ENCODE assay signal across 8 cellular contexts in the genomic region with DNA sequence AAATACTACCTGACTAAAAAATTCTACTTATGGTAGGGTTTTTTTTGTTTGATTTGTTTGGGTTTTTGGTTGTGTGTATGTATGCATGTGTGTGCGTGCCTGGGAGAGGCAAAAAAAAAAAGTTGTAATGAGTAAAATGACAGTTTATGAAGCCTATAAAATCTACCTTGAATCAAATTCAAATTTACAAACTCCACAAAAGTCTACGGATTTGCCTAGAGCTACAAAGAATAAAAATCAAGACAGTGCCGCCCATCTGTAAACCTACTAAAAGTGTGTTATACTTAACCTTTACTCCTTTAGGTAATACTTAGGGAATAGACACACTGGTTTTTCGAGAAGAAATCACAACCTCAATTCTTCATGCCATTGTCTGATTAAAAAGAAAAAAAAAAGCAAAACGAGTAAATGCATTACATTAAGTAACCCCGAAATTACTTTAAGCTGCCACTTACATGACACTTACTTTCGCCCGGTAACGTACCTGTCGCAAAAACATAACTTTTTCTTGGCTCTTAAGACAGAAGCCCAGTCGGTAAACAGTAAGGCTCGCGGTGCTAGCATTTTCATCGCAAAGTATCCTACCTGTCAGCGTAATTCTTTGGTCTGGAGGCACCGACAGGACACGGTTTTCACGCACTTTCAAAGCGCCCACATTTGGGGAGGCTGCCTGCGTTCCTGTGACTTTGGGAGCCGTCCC. TPM values are rescaled to one million over a fixed set of nuclear protein-coding genes. Genes with fewer than 3 reads are reported as not detected.
DNase-seq lines count a peak whose midpoint lies in the region; TF ChIP-seq lines count a peak whose summit lies in the region.

No MANE protein-coding gene starts in this region.

- H3K9me3 Mint-ChIP-seq in activated CD4-positive, alpha-beta T cell treated with anti-CD3 and anti-CD28 coated beads, Interleukin-2, amount 10 ng/mL, durations not matched to agents 24 days and 14 days: no peaks in the 10 kb centered on the region
- H3K9me3 Mint-ChIP-seq in activated CD4-positive, alpha-beta memory T cell treated with anti-CD3 and anti-CD28 coated beads, Interleukin-2, amount 10 ng/mL, durations not matched to agents 7 days and 5 days: no peaks in the 10 kb centered on the region

- H3K4me3 ChIP-seq in iPS-20b (ENCODE audit: low read length): peak overlapping the region; percentile 99
- peak overlapping the region; percentile 91 for H3K4me3 ChIP-seq in suprapubic skin

- no peak overlapping the region for H3K27ac ChIP-seq in iPS-20b (ENCODE audit: low read length)
- peak overlapping the region; percentile 96 for H3K27ac ChIP-seq in suprapubic skin

- H3K27ac Mint-ChIP-seq in activated CD4-positive, alpha-beta T cell treated with anti-CD3 and anti-CD28 coated beads, Interleukin-2, amount 10 ng/mL, durations not matched to agents 24 days and 14 days: peak overlapping the region; percentile 8
- no peak overlapping the region for H3K27ac Mint-ChIP-seq in activated CD4-positive, alpha-beta memory T cell treated with anti-CD3 and anti-CD28 coated beads, Interleukin-2, amount 10 ng/mL, durations not matched to agents 7 days and 5 days

- intact Hi-C loops in activated CD4-positive, alpha-beta T cell treated with anti-CD3 and anti-CD28 coated beads, Interleukin-2, amount 10 ng/mL, durations not matched to agents 24 days and 14 days (cut with micrococcal nuclease): loop anchor here (2.0 to 5.0 kb wide), 5 partner anchors 53 to 377 kb away; a partner anchor contains a TSS

- DNase-seq in activated CD4-positive, alpha-beta T cell treated with anti-CD3 and anti-CD28 coated beads, Interleukin-2, amount 10 ng/mL, durations not matched to agents 24 days and 14 days: no peak
- no peak for DNase-seq in activated CD4-positive, alpha-beta T cell treated with anti-CD3 and anti-CD28 coated beads, Interleukin-2, amount 50 U/mL, for 48 hours
- DNase-seq in activated CD4-positive, alpha-beta memory T cell treated with anti-CD3 and anti-CD28 coated beads, Interleukin-2, amount 10 ng/mL, durations not matched to agents 7 days and 5 days: no peak
- DNase-seq in suprapubic skin (ENCODE audit: low spot score in 2 of 2) (no peak), NCI-H1105 (lab: John Stamatoyannopoulos, UW) (no peak), NOMO-1 treated with DMSO at 0.1 percent for 48 hours (lab: John Stamatoyannopoulos, UW; ENCODE audit: unreplicated experiment) (no peak), KG1 (lab: John Stamatoyannopoulos, UW) (no peak)

- TF ChIP-seq POLR2A in suprapubic skin (IDR thresholded peaks at IDR 0.05): no peak

- TF ChIP-seq CTCF in suprapubic skin (IDR thresholded peaks at IDR 0.05): no peak

- no peak for TF ChIP-seq EP300 in suprapubic skin (IDR thresholded peaks at IDR 0.05)

- H3K9me3 ChIP-seq in iPS-20b (ENCODE audit: insufficient read depth, low read depth, low read length): no peaks in the 10 kb centered on the region
- no peaks in the 10 kb centered on the region for H3K9me3 ChIP-seq in suprapubic skin

- 5% methylated on average over 21 of the region's 21 CpGs for WGBS in suprapubic skin

- peaks cover 37% of the 10 kb centered on the region for H3K27me3 Mint-ChIP-seq in activated CD4-positive, alpha-beta T cell treated with anti-CD3 and anti-CD28 coated beads, Interleukin-2, amount 10 ng/mL, durations not matched to agents 24 days and 14 days
- H3K27me3 Mint-ChIP-seq in activated CD4-positive, alpha-beta memory T cell treated with anti-CD3 and anti-CD28 coated beads, Interleukin-2, amount 10 ng/mL, durations not matched to agents 7 days and 5 days: peaks cover 24% of the 10 kb centered on the region

- H3K36me3 ChIP-seq in iPS-20b (ENCODE audit: insufficient read depth, low read depth, low read length): no peaks in the 10 kb centered on the region
- H3K36me3 ChIP-seq in suprapubic skin: no peaks in the 10 kb centered on the region

- H3K4me1 ChIP-seq in iPS-20b (ENCODE audit: insufficient read depth, low read length): peaks cover 12% of the 10 kb centered on the region
- H3K4me1 ChIP-seq in suprapubic skin: peaks cover 47% of the 10 kb centered on the region

- H3K4me3 Mint-ChIP-seq in activated CD4-positive, alpha-beta T cell treated with anti-CD3 and anti-CD28 coated beads, Interleukin-2, amount 10 ng/mL, durations not matched to agents 24 days and 14 days: peak overlapping the region; percentile 79
- peak overlapping the region; percentile 40 for H3K4me3 Mint-ChIP-seq in activated CD4-positive, alpha-beta memory T cell treated with anti-CD3 and anti-CD28 coated beads, Interleukin-2, amount 10 ng/mL, durations not matched to agents 7 days and 5 days

- H3K36me3 Mint-ChIP-seq in activated CD4-positive, alpha-beta T cell treated with anti-CD3 and anti-CD28 coated beads, Interleukin-2, amount 10 ng/mL, durations not matched to agents 24 days and 14 days (ENCODE audit: low read depth): no peaks in the 10 kb centered on the region
- H3K36me3 Mint-ChIP-seq in activated CD4-positive, alpha-beta memory T cell treated with anti-CD3 and anti-CD28 coated beads, Interleukin-2, amount 10 ng/mL, durations not matched to agents 7 days and 5 days (ENCODE audit: low read depth): no peaks in the 10 kb centered on the region

- POLR2A ChIA-PET in activated CD4-positive, alpha-beta memory T cell treated with anti-CD3 and anti-CD28 coated beads, Interleukin-2, amount 10 ng/mL, durations not matched to agents 7 days and 5 days (lab: Charles Lee): interaction anchor here (1.0 to 2.1 kb wide), 5 partner anchors 19 to 240 kb away, joined by 3 to 9 read pairs (median 5); a partner anchor contains a TSS

- peak overlapping the region; percentile 90 for H3K9ac ChIP-seq in iPS-20b (ENCODE audit: low read depth, low read length)

- CTCF ChIA-PET in activated CD4-positive, alpha-beta memory T cell treated with anti-CD3 and anti-CD28 coated beads, Interleukin-2, amount 10 ng/mL, durations not matched to agents 7 days and 5 days (lab: Charles Lee): interaction anchor here (0.7 to 1.2 kb wide), 2 partner anchors 60 to 255 kb away, joined by 3 read pairs; a partner anchor contains a TSS

- peaks cover 12% of the 10 kb centered on the region for H3K4me1 Mint-ChIP-seq in activated CD4-positive, alpha-beta T cell treated with anti-CD3 and anti-CD28 coated beads, Interleukin-2, amount 10 ng/mL, durations not matched to agents 24 days and 14 days
- H3K4me1 Mint-ChIP-seq in activated CD4-positive, alpha-beta memory T cell treated with anti-CD3 and anti-CD28 coated beads, Interleukin-2, amount 10 ng/mL, durations not matched to agents 7 days and 5 days: peaks cover 18% of the 10 kb centered on the region

- H3K27me3 ChIP-seq in iPS-20b (ENCODE audit: insufficient read depth, low read length) (peaks cover 17% of the 10 kb centered on the region; the same call in 1 of the 2 replicates), suprapubic skin (no peaks in the 10 kb centered on the region)

RNA-seq across cellular contexts. Expression of a gene that starts 1.0 kb away (rescaled TPM):
- total RNA-seq in activated CD4-positive, alpha-beta T cell treated with anti-CD3 and anti-CD28 coated beads, Interleukin-2, amount 10 ng/mL, durations not matched to agents 24 days and 14 days: 1.2 and 1.4 TPM in 2 replicates
- total RNA-seq in activated CD4-positive, alpha-beta memory T cell treated with anti-CD3 and anti-CD28 coated beads, Interleukin-2, amount 10 ng/mL, durations not matched to agents 7 days and 5 days: under 1 TPM; 0.58 to 0.81 TPM
- 10 to 100 TPM in 2 of 4 donors, 1 to 10 TPM in 2; 5.9 to 12.6 (median 10.1) TPM for total RNA-seq in suprapubic skin

RNA-seq across cellular contexts. Expression of a gene that starts 59.6 kb away (rescaled TPM):
- 29.8 and 32.3 TPM in 2 replicates for total RNA-seq in activated CD4-positive, alpha-beta T cell treated with anti-CD3 and anti-CD28 coated beads, Interleukin-2, amount 10 ng/mL, durations not matched to agents 24 days and 14 days
- 10 to 100 TPM; 21.4 to 22.6 TPM for total RNA-seq in activated CD4-positive, alpha-beta memory T cell treated with anti-CD3 and anti-CD28 coated beads, Interleukin-2, amount 10 ng/mL, durations not matched to agents 7 days and 5 days
- total RNA-seq in suprapubic skin: 10 to 100 TPM; 13.9 to 33.3 (median 18.3) TPM
